Comparison of ENCODE assay signal across 12 cellular contexts in the genomic region with DNA sequence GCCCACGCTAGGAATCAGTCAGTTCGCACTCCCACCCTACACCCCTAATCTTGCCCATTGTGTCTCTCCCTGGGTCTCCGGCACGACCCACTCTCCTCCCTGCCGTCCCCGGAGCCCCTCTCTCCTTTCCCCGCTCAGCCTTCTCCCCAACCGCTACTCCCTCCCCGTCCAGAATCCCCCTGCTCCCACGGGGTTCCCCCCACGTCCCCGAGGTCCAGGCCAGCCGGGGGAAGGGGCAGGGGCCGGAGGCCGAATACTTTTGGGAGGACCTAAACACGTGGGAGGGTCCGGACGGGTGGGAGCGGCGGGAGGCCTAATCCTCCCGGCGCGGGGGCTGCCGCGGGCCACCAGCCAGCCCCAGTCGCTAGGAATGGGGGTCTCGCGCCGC. TPM values are rescaled to one million over a fixed set of nuclear protein-coding genes. Genes with fewer than 3 reads are reported as not detected.
DNase-seq lines count a peak whose midpoint lies in the region; TF ChIP-seq lines count a peak whose summit lies in the region.
"Had no signal": no experiment of that assay in that cellular context is flagged by ENCODE, and none has a peak within 500 bp of the region (broad histone marks: within the 10 kb centered on the region; RNA-seq: fewer than 3 reads in every experiment).

No MANE protein-coding gene starts in this region.

- intact Hi-C loops in sigmoid colon (cut with DNase I) = loop anchor here (2.0 kb wide), 3 partner anchors 18 to 38 kb away; a partner anchor contains a TSS

- peaks cover 13 to 19% of the 10 kb centered on the region in 2 donors for H3K4me1 ChIP-seq in duodenal mucosa (ENCODE audit: control insufficient read depth in 1 of 2, insufficient read depth in 2 of 2, low read length in 2 of 2)
- H3K4me1 ChIP-seq in liver (ENCODE audit: control insufficient read depth in 4 of 4, insufficient read depth in 4 of 4, low read length in 3 of 4) = peaks cover 26 to 67% (median 63%) of the 10 kb centered on the region in 4 donors
- H3K4me1 ChIP-seq in sigmoid colon = peaks cover 0 to 61% (median 52%) of the 10 kb centered on the region in 4 donors

- no peak for TF ChIP-seq RAD21 in liver (IDR thresholded peaks at IDR 0.05)

- H3K27ac ChIP-seq in duodenal mucosa (ENCODE audit: low read depth, low read length) (peak overlapping the region; percentile 20), liver (ENCODE audit: low read depth in 1 of 2, low read length in 2 of 2) (peak overlapping the region; percentile 75 to 94), sigmoid colon (peak overlapping the region; percentile 85 to 93 (median 91))

- H3K27me3 ChIP-seq in duodenal mucosa (ENCODE audit: control insufficient read depth in 1 of 2, insufficient read depth in 2 of 2, low read length in 2 of 2) (peaks cover 5% of the 10 kb centered on the region in 2 donors), liver (ENCODE audit: control insufficient read depth in 4 of 4, insufficient read depth in 4 of 4, low read length in 3 of 4) (no peaks in the 10 kb centered on the region), sigmoid colon (no peaks in the 10 kb centered on the region)

- TF ChIP-seq EP300 in sigmoid colon (IDR thresholded peaks at IDR 0.05) = no peak

- DNase-seq in D341Med (ENCODE audit: low spot score) (peak; percentile 21), sigmoid colon (peak; percentile 68), SK-N-DZ (ENCODE audit: low spot score) (no peak), SHP77 (lab: John Stamatoyannopoulos, UW) (no peak), hepatic stellate cell (ENCODE audit: low spot score) (no peak), medulla oblongata (ENCODE audit: extremely low spot score) (no peak)
- DNase-seq: AML-193; effector CD8-positive, alpha-beta T cell; NCI-H146; stimulated activated CD4-positive, alpha-beta T cell treated with anti-CD3 and anti-CD28 coated beads, Interleukin-4, amount 100 ng/mL, for 24 hours had no signal

- peak overlapping the region; percentile 50 to 67 for H3K4me3 ChIP-seq in duodenal mucosa (ENCODE audit: low read depth in 1 of 2, low read length in 2 of 2)
- peak overlapping the region; percentile 69 to 81 (median 74) for H3K4me3 ChIP-seq in liver (ENCODE audit: low read depth in 1 of 3, low read length in 3 of 3)
- peak overlapping the region; percentile 70 to 76 (median 72) for H3K4me3 ChIP-seq in sigmoid colon

- TF ChIP-seq CTCF in liver (IDR thresholded peaks at IDR 0.05; ENCODE audit: low read depth, low read length, missing input control) (no peak), sigmoid colon (IDR thresholded peaks at IDR 0.05) (no peak)

- no peak for TF ChIP-seq POLR2A in sigmoid colon (IDR thresholded peaks at IDR 0.05)

- H3K9ac ChIP-seq in duodenal mucosa (ENCODE audit: low read depth in 1 of 2, low read length in 2 of 2) (peak overlapping the region; percentile 12 to 38), liver (ENCODE audit: low read depth in 1 of 2, low read length in 2 of 2) (peak overlapping the region; percentile 65 to 76)

- H3K9me3 ChIP-seq in duodenal mucosa (ENCODE audit: control insufficient read depth in 1 of 2, low read length in 2 of 2) (no peaks in the 10 kb centered on the region), liver (ENCODE audit: control insufficient read depth in 4 of 4, low read length in 3 of 4) (no peaks in the 10 kb centered on the region), sigmoid colon (no peaks in the 10 kb centered on the region)

- H3K36me3 ChIP-seq in duodenal mucosa (ENCODE audit: control insufficient read depth in 1 of 2, insufficient read depth in 2 of 2, low read length in 2 of 2) = peaks cover 0 to 5% of the 10 kb centered on the region in 2 donors
- no peaks in the 10 kb centered on the region for H3K36me3 ChIP-seq in liver (ENCODE audit: control insufficient read depth in 4 of 4, insufficient read depth in 3 of 4, low read depth in 1 of 4, low read length in 3 of 4)
- H3K36me3 ChIP-seq in sigmoid colon = peaks cover 0 to 12% (median 4%) of the 10 kb centered on the region in 4 donors

- WGBS in liver = 5% methylated on average over 29 of the region's 29 CpGs
- 8 to 9% methylated on average over 29 of the region's 29 CpGs for whole genome bisulfite sequencing in sigmoid colon, 2 donors

TF ChIP-seq in liver, 16 proteins besides CTCF, POLR2A, EP300 and RAD21:
- no peak for TF ChIP-seq EGR1 (IDR thresholded peaks at IDR 0.05; ENCODE audit: low read depth in 2 of 2)
- no peak for TF ChIP-seq HNF4G (IDR thresholded peaks at IDR 0.05)
- TF ChIP-seq, protein P1, sequence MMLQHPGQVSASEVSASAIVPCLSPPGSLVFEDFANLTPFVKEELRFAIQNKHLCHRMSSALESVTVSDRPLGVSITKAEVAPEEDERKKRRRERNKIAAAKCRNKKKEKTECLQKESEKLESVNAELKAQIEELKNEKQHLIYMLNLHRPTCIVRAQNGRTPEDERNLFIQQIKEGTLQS (IDR thresholded peaks at IDR 0.05) = no peak
- no peak for TF ChIP-seq GABPA (IDR thresholded peaks at IDR 0.05 in 1 of 2, conservative IDR thresholded peaks at IDR 0.05 in 1 of 2)
- TF ChIP-seq FOXA1 (IDR thresholded peaks at IDR 0.05) = no peak
- no peak for TF ChIP-seq FOXA2 (IDR thresholded peaks at IDR 0.05)
- TF ChIP-seq YY1 (IDR thresholded peaks at IDR 0.05) = no peak
- no peak for TF ChIP-seq JUND (IDR thresholded peaks at IDR 0.05)
- TF ChIP-seq HNF4A (conservative IDR thresholded peaks at IDR 0.05) = no peak
- no peak for TF ChIP-seq RXRA (IDR thresholded peaks at IDR 0.05)
- TF ChIP-seq, protein P2, sequence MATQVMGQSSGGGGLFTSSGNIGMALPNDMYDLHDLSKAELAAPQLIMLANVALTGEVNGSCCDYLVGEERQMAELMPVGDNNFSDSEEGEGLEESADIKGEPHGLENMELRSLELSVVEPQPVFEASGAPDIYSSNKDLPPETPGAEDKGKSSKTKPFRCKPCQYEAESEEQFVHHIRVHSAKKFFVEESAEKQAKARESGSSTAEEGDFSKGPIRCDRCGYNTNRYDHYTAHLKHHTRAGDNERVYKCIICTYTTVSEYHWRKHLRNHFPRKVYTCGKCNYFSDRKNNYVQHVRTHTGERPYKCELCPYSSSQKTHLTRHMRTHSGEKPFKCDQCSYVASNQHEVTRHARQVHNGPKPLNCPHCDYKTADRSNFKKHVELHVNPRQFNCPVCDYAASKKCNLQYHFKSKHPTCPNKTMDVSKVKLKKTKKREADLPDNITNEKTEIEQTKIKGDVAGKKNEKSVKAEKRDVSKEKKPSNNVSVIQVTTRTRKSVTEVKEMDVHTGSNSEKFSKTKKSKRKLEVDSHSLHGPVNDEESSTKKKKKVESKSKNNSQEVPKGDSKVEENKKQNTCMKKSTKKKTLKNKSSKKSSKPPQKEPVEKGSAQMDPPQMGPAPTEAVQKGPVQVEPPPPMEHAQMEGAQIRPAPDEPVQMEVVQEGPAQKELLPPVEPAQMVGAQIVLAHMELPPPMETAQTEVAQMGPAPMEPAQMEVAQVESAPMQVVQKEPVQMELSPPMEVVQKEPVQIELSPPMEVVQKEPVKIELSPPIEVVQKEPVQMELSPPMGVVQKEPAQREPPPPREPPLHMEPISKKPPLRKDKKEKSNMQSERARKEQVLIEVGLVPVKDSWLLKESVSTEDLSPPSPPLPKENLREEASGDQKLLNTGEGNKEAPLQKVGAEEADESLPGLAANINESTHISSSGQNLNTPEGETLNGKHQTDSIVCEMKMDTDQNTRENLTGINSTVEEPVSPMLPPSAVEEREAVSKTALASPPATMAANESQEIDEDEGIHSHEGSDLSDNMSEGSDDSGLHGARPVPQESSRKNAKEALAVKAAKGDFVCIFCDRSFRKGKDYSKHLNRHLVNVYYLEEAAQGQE (IDR thresholded peaks at IDR 0.05) = no peak
- no peak for TF ChIP-seq SP1 (IDR thresholded peaks at IDR 0.05)
TF ChIP-seq in liver: peak in this region for 0.

RNA-seq across cellular contexts. Expression of a gene that starts 0.6 kb away (rescaled TPM):
- total RNA-seq in liver (100 to 1,000 TPM; 149 to 437 TPM), sigmoid colon (100 to 1,000 TPM; 257 to 447 (median 388) TPM)
- polyA plus RNA-seq in liver (1,000 to 10,000 TPM; 1,248 to 1,915 TPM), sigmoid colon (100 to 1,000 TPM in 2 of 3 donors, 10 to 100 TPM in 1; 28.9 to 289 (median 132) TPM)
- 46.2 and 52.4 TPM in 2 replicates for polyA plus RNA-seq in SK-N-DZ (2014; cell fraction: cytosol; rRNA removed)
- 69.4 and 86.4 TPM in 2 replicates for polyA plus RNA-seq in SK-N-DZ (2014; cell fraction: nucleus; rRNA removed)

RNA-seq across cellular contexts. Expression of a gene that starts 17.5 kb away (rescaled TPM):
- total RNA-seq in liver (10 to 100 TPM in 1 of 2 donors, 1 to 10 TPM in 1; 3.0 to 61.7 TPM), sigmoid colon (10 to 100 TPM in 1 of 4 donors, 1 to 10 TPM in 3; 2.9 to 13.3 (median 8.3) TPM)
- polyA plus RNA-seq in liver (10 to 100 TPM; 26.6 to 30.1 TPM), sigmoid colon (10 to 100 TPM in 1 of 3 donors, 1 to 10 TPM in 2; 3.6 to 12.4 (median 5.3) TPM)
- polyA plus RNA-seq in SK-N-DZ (2014; cell fraction: cytosol; rRNA removed) = 3.4 TPM in 1 of 2 replicates, not detected in the other
- 0.26 and 1.4 TPM in 2 replicates for polyA plus RNA-seq in SK-N-DZ (2014; cell fraction: nucleus; rRNA removed)

RNA-seq across cellular contexts. Expression of a gene that starts 17.7 kb away (rescaled TPM):
- total RNA-seq in liver (10 to 100 TPM; 12.0 to 17.2 TPM), sigmoid colon (10 to 100 TPM; 10.3 to 14.0 (median 11.0) TPM)
- polyA plus RNA-seq in liver (10 to 100 TPM; 13.9 to 21.0 TPM), sigmoid colon (10 to 100 TPM in 2 of 3 donors, 1 to 10 TPM in 1; 4.4 to 18.6 (median 10.8) TPM)
- polyA plus RNA-seq in SK-N-DZ (2014; cell fraction: cytosol; rRNA removed) = 87.8 and 98.1 TPM in 2 replicates
- polyA plus RNA-seq in SK-N-DZ (2014; cell fraction: nucleus; rRNA removed) = 56.6 and 67.9 TPM in 2 replicates

RNA-seq across cellular contexts. Expression of a gene that starts 27.8 kb away (rescaled TPM):
- total RNA-seq in liver (100 to 1,000 TPM in 1 of 2 donors, 10 to 100 TPM in 1; 44.4 to 118 TPM), sigmoid colon (10 to 100 TPM; 56.3 to 63.7 (median 57.0) TPM)
- polyA plus RNA-seq in liver (10 to 100 TPM; 17.1 to 65.8 TPM), sigmoid colon (100 to 1,000 TPM in 1 of 3 donors, 10 to 100 TPM in 2; 50.9 to 131 (median 52.3) TPM)
- 153 and 165 TPM in 2 replicates for polyA plus RNA-seq in SK-N-DZ (2014; cell fraction: cytosol; rRNA removed)
- 147 and 176 TPM in 2 replicates for polyA plus RNA-seq in SK-N-DZ (2014; cell fraction: nucleus; rRNA removed)

RNA-seq across cellular contexts. Expression of a gene that starts 38.3 kb away (rescaled TPM):
- total RNA-seq in liver = 1 to 10 TPM in 1 of 2 donors, under 1 TPM in 1; 0.33 to 3.1 TPM
- under 1 TPM; 0.08 to 0.72 TPM for polyA plus RNA-seq in liver
- total RNA-seq in sigmoid colon = 10 to 100 TPM in 1 of 4 donors, 1 to 10 TPM in 3; 6.1 to 10.7 (median 6.9) TPM
- polyA plus RNA-seq in sigmoid colon = 1 to 10 TPM; 3.0 to 6.1 (median 5.4) TPM
- 16.4 and 25.1 TPM in 2 replicates for polyA plus RNA-seq in SK-N-DZ (2014; cell fraction: cytosol; rRNA removed)
- 18.4 and 21.0 TPM in 2 replicates for polyA plus RNA-seq in SK-N-DZ (2014; cell fraction: nucleus; rRNA removed)

Comparison
In these comparisons a context has a peak if more than half of its experiments do, and no peak if none do; other contexts are left out.
1. DNase-seq: peak in D341Med (single experiment) and sigmoid colon (single experiment); none in SK-N-DZ (single experiment), SHP77 (0 of 2), hepatic stellate cell (single experiment) and medulla oblongata (single experiment).
2. H3K27ac ChIP-seq: peak in every context shown above with its lines; median percentile 91 in sigmoid colon; 84 in liver; 20 in duodenal mucosa.
3. Peak in every context shown above with its lines, with median percentiles within 50 percentile points of each other: H3K4me3 ChIP-seq.